ENCODE assay signal across 21 cellular contexts in genomic region chrX:3541336-3541735, GRCh38.
DNase-seq lines count a peak whose midpoint lies in the region; ATAC-seq and TF ChIP-seq lines count a peak whose summit lies in the region.
"Had no signal": no experiment of that assay in that cellular context is flagged by ENCODE, and none has a peak within 500 bp of the region (broad histone marks: within the 10 kb centered on the region; RNA-seq: fewer than 3 reads in every experiment).

No MANE protein-coding gene starts in this region.

- no peaks in the 10 kb centered on the region; the same call in 2 of the 3 replicates for H3K4me1 Mint-ChIP-seq in GM23338
- H3K4me1 Mint-ChIP-seq: B cell had no signal

- no peak for DNase-seq in GM23338 (ENCODE audit: low spot score)
- DNase-seq in fibroblast of peridontal ligament (ENCODE audit: extremely low read depth), result peak; percentile 9
- peak; percentile 18 for DNase-seq in islet precursor cell
- DNase-seq in OCI-M1 (lab: John Stamatoyannopoulos, UW), result no peak
- DNase-seq in effector CD8-positive, alpha-beta T cell (lab: John Stamatoyannopoulos, UW), result no peak
- DNase-seq: 8988T; ACHN; AML-193; Caco-2; Calu3; CD4-positive, alpha-beta T cell; CD8-positive, alpha-beta T cell; DMS79; DND-41; EL; GDM1 had no signal

- H3K36me3 ChIP-seq in GM23338 (ENCODE audit: insufficient read depth), result no peaks in the 10 kb centered on the region
- H3K36me3 ChIP-seq: BLaER1 treated with 17β-estradiol and CSF1 and Interleukin-3, amounts not matched to agents 10 nM and 100 nM had no signal

- no peaks in the 10 kb centered on the region for H3F3A ChIP-seq in GM23338 (replicated peaks; ENCODE audit: low read depth)

- H3K9me2 ChIP-seq in GM23338 (ENCODE audit: insufficient read depth), result no peaks in the 10 kb centered on the region

- H3K27ac ChIP-seq in GM23338 (ENCODE audit: low read depth), result no peak overlapping the region
- H3K27ac ChIP-seq: BLaER1 treated with 17β-estradiol and CSF1 and Interleukin-3, amounts not matched to agents 10 nM and 100 nM; C4-2B had no signal

- no peaks in the 10 kb centered on the region for H3K36me3 Mint-ChIP-seq in GM23338 (ENCODE audit: low read depth)
- H3K36me3 Mint-ChIP-seq: CD8-positive, alpha-beta T cell had no signal

- H3K4me3 Mint-ChIP-seq in GM23338, result no peak overlapping the region
- H3K4me3 Mint-ChIP-seq: B cell; CD4-positive, alpha-beta T cell; CD8-positive, alpha-beta T cell had no signal

- TF ChIP-seq CTCF in GM23338 (conservative IDR thresholded peaks at IDR 0.05; ENCODE audit: low read depth in 2 of 2), result no peak

- peak overlapping the region; percentile 78 for H3K27ac Mint-ChIP-seq in GM23338
- H3K27ac Mint-ChIP-seq: B cell; CD4-positive, alpha-beta T cell; CD8-positive, alpha-beta T cell had no signal

- no peaks in the 10 kb centered on the region for H3K4me1 ChIP-seq in GM23338 (ENCODE audit: insufficient read depth)
- H3K4me1 ChIP-seq: BLaER1 treated with 17β-estradiol and CSF1 and Interleukin-3, amounts not matched to agents 10 nM and 100 nM; Caco-2 had no signal

- no peaks in the 10 kb centered on the region for H3K27me3 ChIP-seq in GM23338 (ENCODE audit: insufficient read depth)
- H3K27me3 ChIP-seq: BLaER1 treated with 17β-estradiol and CSF1 and Interleukin-3, amounts not matched to agents 10 nM and 100 nM had no signal

- H3K4me2 ChIP-seq in GM23338, result no peak overlapping the region
- H3K4me2 ChIP-seq: BLaER1 treated with 17β-estradiol and CSF1 and Interleukin-3, amounts not matched to agents 10 nM and 100 nM had no signal

- H4K20me1 ChIP-seq in GM23338 (replicated peaks; ENCODE audit: insufficient read depth), result no peaks in the 10 kb centered on the region
- H4K20me1 ChIP-seq: BLaER1 treated with 17β-estradiol and CSF1 and Interleukin-3, amounts not matched to agents 10 nM and 100 nM had no signal

- H3K79me2 ChIP-seq in GM23338 (replicated peaks; ENCODE audit: insufficient read depth), result no peaks in the 10 kb centered on the region

- H3K9me3 Mint-ChIP-seq in GM23338, result no peaks in the 10 kb centered on the region; the same call in 1 of the 3 replicates

- peaks cover 1% of the 10 kb centered on the region for H3K27me3 Mint-ChIP-seq in GM23338 (ENCODE audit: insufficient read depth, low read depth, poor library complexity)
- H3K27me3 Mint-ChIP-seq: B cell had no signal

- no peak overlapping the region for H3K4me3 ChIP-seq in GM23338
- H3K4me3 ChIP-seq: BLaER1 treated with 17β-estradiol and CSF1 and Interleukin-3, amounts not matched to agents 10 nM and 100 nM; GM12878 had no signal

- H2AFZ ChIP-seq in GM23338, result no peak overlapping the region

- ATAC-seq in GM23338, result no peak
- no peak for ATAC-seq in HG03025 (IDR thresholded peaks at IDR 0.05; ENCODE audit: low FRiP score, unreplicated experiment)
- ATAC-seq: CD8-positive, alpha-beta T cell; GM12878 had no signal

TF ChIP-seq in GM23338, 12 proteins besides CTCF, POLR2A, EP300 and RAD21 (continues in another document):
- TF ChIP-seq, protein P1, sequence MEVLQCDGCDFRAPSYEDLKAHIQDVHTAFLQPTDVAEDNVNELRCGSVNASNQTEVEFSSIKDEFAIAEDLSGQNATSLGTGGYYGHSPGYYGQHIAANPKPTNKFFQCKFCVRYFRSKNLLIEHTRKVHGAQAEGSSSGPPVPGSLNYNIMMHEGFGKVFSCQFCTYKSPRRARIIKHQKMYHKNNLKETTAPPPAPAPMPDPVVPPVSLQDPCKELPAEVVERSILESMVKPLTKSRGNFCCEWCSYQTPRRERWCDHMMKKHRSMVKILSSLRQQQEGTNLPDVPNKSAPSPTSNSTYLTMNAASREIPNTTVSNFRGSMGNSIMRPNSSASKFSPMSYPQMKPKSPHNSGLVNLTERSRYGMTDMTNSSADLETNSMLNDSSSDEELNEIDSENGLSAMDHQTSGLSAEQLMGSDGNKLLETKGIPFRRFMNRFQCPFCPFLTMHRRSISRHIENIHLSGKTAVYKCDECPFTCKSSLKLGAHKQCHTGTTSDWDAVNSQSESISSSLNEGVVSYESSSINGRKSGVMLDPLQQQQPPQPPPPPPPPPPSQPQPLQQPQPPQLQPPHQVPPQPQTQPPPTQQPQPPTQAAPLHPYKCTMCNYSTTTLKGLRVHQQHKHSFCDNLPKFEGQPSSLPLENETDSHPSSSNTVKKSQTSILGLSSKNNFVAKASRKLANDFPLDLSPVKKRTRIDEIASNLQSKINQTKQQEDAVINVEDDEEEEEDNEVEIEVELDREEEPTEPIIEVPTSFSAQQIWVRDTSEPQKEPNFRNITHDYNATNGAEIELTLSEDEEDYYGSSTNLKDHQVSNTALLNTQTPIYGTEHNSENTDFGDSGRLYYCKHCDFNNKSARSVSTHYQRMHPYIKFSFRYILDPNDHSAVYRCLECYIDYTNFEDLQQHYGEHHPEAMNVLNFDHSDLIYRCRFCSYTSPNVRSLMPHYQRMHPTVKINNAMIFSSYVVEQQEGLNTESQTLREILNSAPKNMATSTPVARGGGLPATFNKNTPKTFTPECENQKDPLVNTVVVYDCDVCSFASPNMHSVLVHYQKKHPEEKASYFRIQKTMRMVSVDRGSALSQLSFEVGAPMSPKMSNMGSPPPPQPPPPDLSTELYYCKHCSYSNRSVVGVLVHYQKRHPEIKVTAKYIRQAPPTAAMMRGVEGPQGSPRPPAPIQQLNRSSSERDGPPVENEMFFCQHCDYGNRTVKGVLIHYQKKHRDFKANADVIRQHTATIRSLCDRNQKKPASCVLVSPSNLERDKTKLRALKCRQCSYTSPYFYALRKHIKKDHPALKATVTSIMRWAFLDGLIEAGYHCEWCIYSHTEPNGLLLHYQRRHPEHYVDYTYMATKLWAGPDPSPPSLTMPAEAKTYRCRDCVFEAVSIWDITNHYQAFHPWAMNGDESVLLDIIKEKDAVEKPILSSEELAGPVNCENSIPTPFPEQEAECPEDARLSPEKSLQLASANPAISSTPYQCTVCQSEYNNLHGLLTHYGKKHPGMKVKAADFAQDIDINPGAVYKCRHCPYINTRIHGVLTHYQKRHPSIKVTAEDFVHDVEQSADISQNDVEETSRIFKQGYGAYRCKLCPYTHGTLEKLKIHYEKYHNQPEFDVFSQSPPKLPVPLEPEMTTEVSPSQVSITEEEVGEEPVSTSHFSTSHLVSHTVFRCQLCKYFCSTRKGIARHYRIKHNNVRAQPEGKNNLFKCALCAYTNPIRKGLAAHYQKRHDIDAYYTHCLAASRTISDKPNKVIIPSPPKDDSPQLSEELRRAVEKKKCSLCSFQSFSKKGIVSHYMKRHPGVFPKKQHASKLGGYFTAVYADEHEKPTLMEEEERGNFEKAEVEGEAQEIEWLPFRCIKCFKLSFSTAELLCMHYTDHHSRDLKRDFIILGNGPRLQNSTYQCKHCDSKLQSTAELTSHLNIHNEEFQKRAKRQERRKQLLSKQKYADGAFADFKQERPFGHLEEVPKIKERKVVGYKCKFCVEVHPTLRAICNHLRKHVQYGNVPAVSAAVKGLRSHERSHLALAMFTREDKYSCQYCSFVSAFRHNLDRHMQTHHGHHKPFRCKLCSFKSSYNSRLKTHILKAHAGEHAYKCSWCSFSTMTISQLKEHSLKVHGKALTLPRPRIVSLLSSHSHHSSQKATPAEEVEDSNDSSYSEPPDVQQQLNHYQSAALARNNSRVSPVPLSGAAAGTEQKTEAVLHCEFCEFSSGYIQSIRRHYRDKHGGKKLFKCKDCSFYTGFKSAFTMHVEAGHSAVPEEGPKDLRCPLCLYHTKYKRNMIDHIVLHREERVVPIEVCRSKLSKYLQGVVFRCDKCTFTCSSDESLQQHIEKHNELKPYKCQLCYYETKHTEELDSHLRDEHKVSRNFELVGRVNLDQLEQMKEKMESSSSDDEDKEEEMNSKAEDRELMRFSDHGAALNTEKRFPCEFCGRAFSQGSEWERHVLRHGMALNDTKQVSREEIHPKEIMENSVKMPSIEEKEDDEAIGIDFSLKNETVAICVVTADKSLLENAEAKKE (CRISPR knock-in tag; IDR thresholded peaks at IDR 0.05), result no peak
- TF ChIP-seq ZNF331 (CRISPR knock-in tag; IDR thresholded peaks at IDR 0.05; ENCODE audit: low read depth) (no peak), STAT1 (IDR thresholded peaks at IDR 0.05; ENCODE audit: unreplicated experiment) (no peak), ETS1 (IDR thresholded peaks at IDR 0.05) (no peak), CREB1 (CRISPR knock-in tag; IDR thresholded peaks at IDR 0.05; ENCODE audit: low read depth) (no peak), EZH2 (IDR thresholded peaks at IDR 0.05; ENCODE audit: low read depth, unreplicated experiment) (no peak), REST (IDR thresholded peaks at IDR 0.05; ENCODE audit: unreplicated experiment) (no peak), EZH2phosphoT487 (IDR thresholded peaks at IDR 0.05; ENCODE audit: unreplicated experiment) (no peak)

Comparison
In these comparisons a context has a peak if more than half of its experiments do, and no peak if none do; other contexts are left out.
1. DNase-seq: peak in fibroblast of peridontal ligament (single experiment) and islet precursor cell (single experiment); none in GM23338 (single experiment), OCI-M1 (single experiment) and effector CD8-positive, alpha-beta T cell (single experiment).